Comparison of ENCODE assay signal across 22 cellular contexts in the genomic region with DNA sequence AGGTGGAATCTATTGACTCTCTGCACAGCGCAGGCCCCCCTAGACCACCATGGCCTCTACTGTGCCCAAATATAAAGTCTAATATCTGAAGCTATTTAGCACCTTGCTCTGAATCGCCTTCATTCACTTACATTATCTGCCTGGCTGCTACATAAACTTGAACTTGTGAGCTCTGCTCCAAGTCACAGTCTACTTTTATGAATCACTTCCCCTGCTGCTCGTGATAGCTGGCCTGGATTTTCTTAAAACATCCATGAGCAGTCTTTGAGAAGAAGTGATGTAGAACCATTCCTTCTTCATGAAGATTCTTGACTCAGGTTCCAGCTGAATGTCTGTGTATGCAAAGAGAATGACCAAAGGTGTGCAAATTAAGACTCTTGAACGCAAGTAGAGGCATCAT.
DNase-seq lines count a peak whose midpoint lies in the region; ATAC-seq and TF ChIP-seq lines count a peak whose summit lies in the region.
"Had no signal": no experiment of that assay in that cellular context is flagged by ENCODE, and none has a peak within 500 bp of the region (broad histone marks: within the 10 kb centered on the region; RNA-seq: fewer than 3 reads in every experiment).

No MANE protein-coding gene starts in this region.

- peak overlapping the region; percentile 56 for H3K27ac Mint-ChIP-seq in HFFc6
- H3K27ac Mint-ChIP-seq: naive thymus-derived CD8-positive, alpha-beta T cell had no signal

- H3K4me3 ChIP-seq in astrocyte of the spinal cord (ENCODE audit: low read depth, low read length) (no peak overlapping the region), foreskin fibroblast (ENCODE audit: low read depth in 1 of 2, low read length in 2 of 2) (no peak overlapping the region)
- H3K4me3 ChIP-seq: BLaER1 treated with 17β-estradiol and CSF1 and Interleukin-3, amounts not matched to agents 10 nM and 100 nM; colonic mucosa; heart left ventricle had no signal

- ATAC-seq in HG02973 (IDR thresholded peaks at IDR 0.05; ENCODE audit: unreplicated experiment), result no peak
- ATAC-seq in GM19328 (IDR thresholded peaks at IDR 0.05; ENCODE audit: unreplicated experiment), result no peak
- ATAC-seq: heart left ventricle; naive thymus-derived CD8-positive, alpha-beta T cell had no signal

- no peak overlapping the region for H3K4me3 Mint-ChIP-seq in HFFc6
- H3K4me3 Mint-ChIP-seq: naive thymus-derived CD8-positive, alpha-beta T cell had no signal

- H3K27me3 Mint-ChIP-seq in HFFc6 (ENCODE audit: insufficient read depth), result no peaks in the 10 kb centered on the region
- H3K27me3 Mint-ChIP-seq: naive thymus-derived CD8-positive, alpha-beta T cell had no signal

- H3K36me3 Mint-ChIP-seq in HFFc6 (ENCODE audit: low read depth), result peaks cover 6% of the 10 kb centered on the region; the same call in 1 of the 2 replicates
- H3K36me3 Mint-ChIP-seq: naive thymus-derived CD8-positive, alpha-beta T cell had no signal

- DNase-seq in HFFc6 (peak; percentile 57), astrocyte of the spinal cord (ENCODE audit: low read depth, low spot score) (peak; percentile 70), foreskin fibroblast (peak; percentile 57 to 77), islet precursor cell (no peak), GM10266 (ENCODE audit: extremely low spot score) (no peak)
- DNase-seq: activated CD4-positive, alpha-beta T cell treated with anti-CD3 and anti-CD28 coated beads, Interleukin-2, amount 50 U/mL, for 4 hours; activated T-cell treated with anti-CD3 and anti-CD28 coated beads for 4 hours; anterior cingulate cortex; colonic mucosa; erythroblast; GF-D8; heart left ventricle; naive thymus-derived CD8-positive, alpha-beta T cell; NCI-H1417 treated with DMSO at 0.1 percent for 48 hours; posterior cingulate gyrus; RPMI8226; small intestine; stimulated activated CD8-positive, alpha-beta memory T cell treated with anti-CD3 and anti-CD28 coated beads, Interleukin-4, amount 100 ng/mL, for 48 hours; substantia nigra had no signal

- no peak for TF ChIP-seq CTCF in HFFc6 (IDR thresholded peaks at IDR 0.05)
- no peak for TF ChIP-seq CTCF in astrocyte of the spinal cord (IDR thresholded peaks at IDR 0.05; ENCODE audit: low read depth, low read length)
- no peak for TF ChIP-seq CTCF in foreskin fibroblast (IDR thresholded peaks at IDR 0.05; ENCODE audit: low read depth, low read length)
- TF ChIP-seq CTCF in GM10266 (IDR thresholded peaks at IDR 0.05; ENCODE audit: control insufficient read depth, insufficient read depth, low read depth, missing control alignments), result no peak

- H3K4me1 Mint-ChIP-seq in HFFc6 (ENCODE audit: low read depth), result peaks cover 56% of the 10 kb centered on the region
- H3K4me1 Mint-ChIP-seq: naive thymus-derived CD8-positive, alpha-beta T cell had no signal

- in situ Hi-C loops in astrocyte of the spinal cord (cut with HindIII; ENCODE audit: low sequenced_read_pairs), result no loop called here

- 0 out of 2 replicates have a peak, but pooled peaks cover 7% of the 10 kb centered on the region for H3K9me3 Mint-ChIP-seq in HFFc6

Comparison
In these comparisons a context has a peak if more than half of its experiments do, and no peak if none do; other contexts are left out.
1. DNase-seq: peak in HFFc6 (single experiment), astrocyte of the spinal cord (single experiment) and foreskin fibroblast (2 of 2); none in islet precursor cell (single experiment) and GM10266 (single experiment).